In the genomic region with DNA sequence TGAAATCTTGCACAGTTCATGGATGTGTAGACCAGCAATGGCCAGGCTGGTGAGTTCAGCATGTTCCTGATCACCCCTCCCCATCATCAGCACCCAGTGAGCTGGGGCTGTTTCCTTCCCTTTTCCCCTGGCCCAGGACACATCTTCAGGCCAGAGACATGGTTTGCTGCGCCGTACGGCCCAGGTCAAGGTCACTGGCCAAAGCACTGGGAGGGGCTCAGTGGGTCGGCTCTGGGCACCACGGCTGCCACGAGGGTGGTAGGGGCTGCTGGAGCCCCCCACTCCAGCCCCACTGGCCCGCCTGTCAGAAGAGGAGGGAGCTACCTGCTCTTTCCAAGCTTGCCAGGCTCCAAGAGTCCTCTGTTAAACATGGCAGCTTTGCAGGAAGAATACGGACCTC, we compare ENCODE assay signal across 17 cellular contexts. TPM values are rescaled to one million over a fixed set of nuclear protein-coding genes. Genes with fewer than 3 reads are reported as not detected.
DNase-seq lines count a peak whose midpoint lies in the region; ATAC-seq and TF ChIP-seq lines count a peak whose summit lies in the region.
"Had no signal": no experiment of that assay in that cellular context is flagged by ENCODE, and none has a peak within 500 bp of the region (broad histone marks: within the 10 kb centered on the region; RNA-seq: fewer than 3 reads in every experiment).

No MANE protein-coding gene starts in this region.

- no peak for TF ChIP-seq POLR2A in transverse colon (IDR thresholded peaks at IDR 0.05)

- H3K4me1 Mint-ChIP-seq in activated naive CD4-positive, alpha-beta T cell treated with anti-CD3 and anti-CD28 coated beads for 36 hours (ENCODE audit: low read depth), result peaks cover 94% of the 10 kb centered on the region

- H3K27me3 Mint-ChIP-seq in activated naive CD4-positive, alpha-beta T cell treated with anti-CD3 and anti-CD28 coated beads for 36 hours (ENCODE audit: low read depth), result no peaks in the 10 kb centered on the region

- H3K9me3 ChIP-seq in transverse colon, result no peaks in the 10 kb centered on the region
- H3K9me3 ChIP-seq in lower lobe of right lung, result no peaks in the 10 kb centered on the region
- H3K9me3 ChIP-seq: colonic mucosa, tibial nerve had no signal

- no peak for ATAC-seq in lower lobe of right lung
- ATAC-seq: PC-3 had no signal

- H3K9me3 Mint-ChIP-seq in activated naive CD4-positive, alpha-beta T cell treated with anti-CD3 and anti-CD28 coated beads for 36 hours, result no peaks in the 10 kb centered on the region

- peaks cover 27% of the 10 kb centered on the region for H3K36me3 Mint-ChIP-seq in activated naive CD4-positive, alpha-beta T cell treated with anti-CD3 and anti-CD28 coated beads for 36 hours (ENCODE audit: low read depth)

- no peak overlapping the region for H3K4me3 Mint-ChIP-seq in activated naive CD4-positive, alpha-beta T cell treated with anti-CD3 and anti-CD28 coated beads for 36 hours

- peaks cover 6 to 55% (median 25%) of the 10 kb centered on the region in 4 donors for H3K4me1 ChIP-seq in transverse colon
- H3K4me1 ChIP-seq in lower lobe of right lung, result peaks cover 46% of the 10 kb centered on the region

- CTCF ChIA-PET in activated naive CD4-positive, alpha-beta T cell treated with anti-CD3 and anti-CD28 coated beads for 36 hours (lab: Charles Lee), result interaction anchor here (2.0 to 3.3 kb wide), 2 partner anchors 13 to 107 kb away, joined by 7 to 11 read pairs; no protein-coding TSS in a partner anchor

- in situ Hi-C loops in transverse colon (cut with MboI; ENCODE audit: low pct_ligation_motif_present in 1 of 4, low pct_unique_long_range_greater_than_20kb in 1 of 4, low sequenced_read_pairs in 3 of 4), result no loop called here

- TF ChIP-seq CTCF in VCaP (conservative IDR thresholded peaks at IDR 0.05) (no peak), transverse colon (IDR thresholded peaks at IDR 0.05) (no peak), lower lobe of right lung (IDR thresholded peaks at IDR 0.05) (no peak)

- 82% methylated on average over 8 of the region's 8 CpGs; no CpG with 5 or more reads in 1 of the 2 donors for WGBS in transverse colon (ENCODE audit: low coverage in 1 of 2), 2 donors

- intact Hi-C loops in activated naive CD4-positive, alpha-beta T cell treated with anti-CD3 and anti-CD28 coated beads for 36 hours (cut with micrococcal nuclease), result no loop called here
- intact Hi-C loops in transverse colon (cut with DNase I; ENCODE audit: low total_unique reads), result no loop called here
- intact Hi-C loops in lower lobe of right lung (cut with DNase I), result no loop called here

- no peak overlapping the region for H3K4me3 ChIP-seq in transverse colon
- H3K4me3 ChIP-seq in lower lobe of right lung, result no peak overlapping the region
- H3K4me3 ChIP-seq: colonic mucosa, smooth muscle cell, tibial nerve had no signal

- no peaks in the 10 kb centered on the region for H3K27me3 ChIP-seq in layer of hippocampus (ENCODE audit: control insufficient read depth, insufficient read depth, low read length)
- no peaks in the 10 kb centered on the region for H3K27me3 ChIP-seq in transverse colon
- no peaks in the 10 kb centered on the region for H3K27me3 ChIP-seq in lower lobe of right lung (ENCODE audit: low read depth)
- H3K27me3 ChIP-seq: colonic mucosa, tibial nerve had no signal

- H3K27ac ChIP-seq in VCaP (peak overlapping the region; percentile 76), layer of hippocampus (ENCODE audit: low read depth, low read length) (peak overlapping the region; percentile 22), transverse colon (peak overlapping the region in 3 of 4 donors; percentile 15 to 41 (median 37)), lower lobe of right lung (no peak overlapping the region)
- H3K27ac ChIP-seq: colonic mucosa had no signal

- no peaks in the 10 kb centered on the region for H3K36me3 ChIP-seq in transverse colon
- no peaks in the 10 kb centered on the region for H3K36me3 ChIP-seq in lower lobe of right lung
- H3K36me3 ChIP-seq: colonic mucosa, tibial nerve had no signal

- no peak for DNase-seq in activated naive CD4-positive, alpha-beta T cell treated with anti-CD3 and anti-CD28 coated beads for 36 hours
- DNase-seq in activated naive CD4-positive, alpha-beta T cell treated with anti-CD3 and anti-CD28 coated beads, Interleukin-2, amount 50 U/mL, for 16 hours, result no peak
- DNase-seq in transverse colon (no peak), lower lobe of right lung (no peak), SW 1271 (lab: John Stamatoyannopoulos, UW) (no peak)
- no peak for DNase-seq in stimulated activated CD4-positive, alpha-beta T cell treated with anti-CD3 and anti-CD28 coated beads, Interleukin-4, amount 100 ng/mL, for 4 hours
- DNase-seq: amniotic stem cell, colonic mucosa, DMS79, mammary epithelial cell, NCI-H1105, nucleus accumbens, PC-3 had no signal

- H3K27ac Mint-ChIP-seq in activated naive CD4-positive, alpha-beta T cell treated with anti-CD3 and anti-CD28 coated beads for 36 hours, result peak overlapping the region; percentile 59

- no peak for TF ChIP-seq EP300 in transverse colon (IDR thresholded peaks at IDR 0.05; ENCODE audit: low read depth)

RNA-seq across cellular contexts. Expression of a gene that starts 55.9 kb away (rescaled TPM):
- total RNA-seq in activated naive CD4-positive, alpha-beta T cell treated with anti-CD3 and anti-CD28 coated beads for 36 hours, result 100 to 1,000 TPM; 156 to 160 TPM
- total RNA-seq in transverse colon (10 to 100 TPM in 3 of 4 donors, 1 to 10 TPM in 1; 8.7 to 29.1 (median 14.5) TPM), lower lobe of right lung (49.9 TPM)
